Comparison of ENCODE assay signal across 24 cellular contexts in the genomic region with DNA sequence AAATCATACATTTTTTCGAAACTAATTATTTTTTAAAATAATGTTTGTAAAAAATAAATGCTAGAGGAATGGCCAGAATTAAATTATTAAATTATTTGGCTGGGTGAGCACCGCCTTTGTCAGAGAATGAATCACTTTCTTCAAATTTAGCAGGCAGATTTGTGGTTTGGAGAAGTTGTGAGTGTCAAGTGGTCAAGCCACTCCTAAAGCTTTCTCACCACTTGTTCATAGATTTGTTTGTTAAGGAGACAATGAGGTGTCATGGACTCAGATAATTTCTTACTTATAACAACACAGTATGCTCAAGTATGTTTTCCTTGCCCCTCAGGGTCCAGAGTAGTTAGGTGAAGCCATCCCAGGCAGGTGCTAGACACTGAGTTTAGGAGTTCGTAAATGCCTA.
"Had no signal": no experiment of that assay in that cellular context is flagged by ENCODE, and none has a peak within 500 bp of the region (broad histone marks: within the 10 kb centered on the region; RNA-seq: fewer than 3 reads in every experiment).

No MANE protein-coding gene starts in this region.

- H3K4me2 ChIP-seq: smooth muscle cell had no signal

- H3K4me1 ChIP-seq: psoas muscle, right lobe of liver, stomach, testis had no signal

- DNase-seq: activated CD4-positive, alpha-beta T cell treated with anti-CD3 and anti-CD28 coated beads, Interleukin-2, amount 50 U/mL, for 1 hour; activated CD4-positive, CD25-positive, alpha-beta regulatory T cell treated with anti-CD3 and anti-CD28 coated beads, Interleukin-2, amount 50 U/mL, for 72 hours; activated CD8-positive, alpha-beta memory T cell treated with anti-CD3 and anti-CD28 coated beads, Interleukin-2, amount 50 U/mL, for 4 hours; activated effector memory CD4-positive, alpha-beta T cell treated with Interleukin-2 at 50 U/mL for 16 hours; activated naive CD4-positive, alpha-beta T cell treated with anti-CD3 and anti-CD28 coated beads, Interleukin-2, amount 10 ng/mL, durations not matched to agents 7 days and 5 days; activated naive CD8-positive, alpha-beta T cell treated with anti-CD3 and anti-CD28 coated beads, Interleukin-2, amount 50 U/mL, for 24 hours; activated T-cell treated with anti-CD3 and anti-CD28 coated beads, Interleukin-2, amount 50 U/mL, for 4 hours; anterior cingulate cortex; dermis blood vessel endothelial cell; effector memory CD4-positive, alpha-beta T cell; hypothalamus; left ventricle myocardium superior; mucosa of descending colon; naive thymus-derived CD8-positive, alpha-beta T cell; ovary; psoas muscle; right lobe of liver; stimulated activated CD4-positive, alpha-beta T cell treated with anti-CD3 and anti-CD28 coated beads, Interleukin-4, amount 100 ng/mL, for 24 hours; stomach; T-helper 1 cell; T1000; testis had no signal

- H3K9me3 ChIP-seq: mucosa of descending colon, ovary, psoas muscle, right lobe of liver, stomach, testis had no signal

- ATAC-seq: activated naive CD8-positive, alpha-beta T cell treated with anti-CD3 and anti-CD28 coated beads, Interleukin-2, amount 50 U/mL, for 24 hours; activated T-cell treated with anti-CD3 and anti-CD28 coated beads, Interleukin-2, amount 50 U/mL, for 4 hours; left ventricle myocardium superior; mucosa of descending colon; naive thymus-derived CD8-positive, alpha-beta T cell; psoas muscle; right lobe of liver; stimulated activated effector memory CD8-positive, alpha-beta T cell treated with anti-CD3 and anti-CD28 coated beads, Interleukin-12 subunit alpha, Interleukin-12 subunit beta, amount 100 ng/mL, for 72 hours had no signal

- H3K27ac ChIP-seq: ovary, psoas muscle, right lobe of liver, stomach, testis had no signal

- H3K4me3 ChIP-seq: mucosa of descending colon, ovary, psoas muscle, right lobe of liver, smooth muscle cell, stomach, testis had no signal

- H3K27me3 ChIP-seq: ovary, right lobe of liver, stomach, testis had no signal

- H3K36me3 ChIP-seq: ovary, right lobe of liver, stomach had no signal
